Comparison of ENCODE assay signal across 8 cellular contexts in genomic region chr7:114083714-114084113, GRCh38.
A peak's percentile ranks its signal among the peaks of the same experiment; 100 is the strongest.
DNase-seq lines count a peak whose midpoint lies in the region; ATAC-seq and TF ChIP-seq lines count a peak whose summit lies in the region.

No MANE protein-coding gene starts in this region.

- ATAC-seq in GM19397 (IDR thresholded peaks at IDR 0.05; ENCODE audit: unreplicated experiment): no peak
- no peak for ATAC-seq in GM18498 (IDR thresholded peaks at IDR 0.05; ENCODE audit: unreplicated experiment)
- ATAC-seq in GM21576 (IDR thresholded peaks at IDR 0.05; ENCODE audit: unreplicated experiment): no peak

- DNase-seq in HuH-7.5 (ENCODE audit: low spot score) (peak; percentile 33), dorsolateral prefrontal cortex (no peak), GF-D8 (lab: John Stamatoyannopoulos, UW) (no peak)

- intact Hi-C loops in dorsolateral prefrontal cortex (cut with DNase I): loop anchor here (10.0 kb wide), 3 partner anchors 331 to 1771 kb away; partner anchors contain the start of gene FOXP2 (in 1 of the 2)

- H3K9me3 ChIP-seq in muscle layer of duodenum (ENCODE audit: control insufficient read depth in 1 of 2, low read length in 2 of 2): no peaks in the 10 kb centered on the region

- H3K4me3 ChIP-seq in ACC112 (ENCODE audit: low read depth, low read length) (peak overlapping the region; percentile 91; the same call in 1 of the 2 replicates), dorsolateral prefrontal cortex (peak overlapping the region in 53 of 59 donors; percentile 2 to 77 (median 55)), muscle layer of duodenum (ENCODE audit: low read depth in 1 of 2, low read length in 2 of 2) (peak overlapping the region; percentile 87 to 92)

- no peaks in the 10 kb centered on the region for H3K4me1 ChIP-seq in ACC112 (ENCODE audit: control insufficient read depth, insufficient read depth, low read length, unreplicated experiment)
- H3K4me1 ChIP-seq in muscle layer of duodenum (ENCODE audit: control insufficient read depth in 1 of 2, insufficient read depth in 2 of 2, low read length in 2 of 2): peaks cover 0 to 3% of the 10 kb centered on the region in 2 donors

- H3K27ac ChIP-seq in ACC112 (ENCODE audit: low read depth, low read length) (no peak overlapping the region), dorsolateral prefrontal cortex (peak overlapping the region in 23 of 59 donors; percentile 1 to 88 (median 77)), muscle layer of duodenum (ENCODE audit: low read length) (peak overlapping the region; percentile 97)

- no peak overlapping the region for H2AFZ ChIP-seq in ACC112 (ENCODE audit: low read length, unreplicated experiment)

- H3K79me2 ChIP-seq in ACC112 (ENCODE audit: control insufficient read depth, insufficient read depth, low read length, unreplicated experiment): no peaks in the 10 kb centered on the region

- peaks cover 27% of the 10 kb centered on the region for H3K27me3 ChIP-seq in ACC112 (ENCODE audit: insufficient read depth, low read length)
- H3K27me3 ChIP-seq in dorsolateral prefrontal cortex: peaks cover 0 to 95% (median 70%) of the 10 kb centered on the region in 45 donors
- peaks cover 6% of the 10 kb centered on the region for H3K27me3 ChIP-seq in muscle layer of duodenum (ENCODE audit: low read depth, low read length)

- no peaks in the 10 kb centered on the region for H3K36me3 ChIP-seq in ACC112 (ENCODE audit: insufficient read depth, low read length)
- no peaks in the 10 kb centered on the region for H3K36me3 ChIP-seq in muscle layer of duodenum (ENCODE audit: control insufficient read depth in 1 of 2, insufficient read depth in 2 of 2, low read length in 2 of 2)

- no peak for TF ChIP-seq CTCF in dorsolateral prefrontal cortex (IDR thresholded peaks at IDR 0.05 in 54 of 56, conservative IDR thresholded peaks at IDR 0.05 in 2 of 56; ENCODE audit: low read depth in 1 of 56, partially characterized antibody in 56 of 56)
